8 cellular contexts compared by ENCODE assay signal in genomic region chr1:200738348-200738732, GRCh38. TPM values are rescaled to one million over a fixed set of nuclear protein-coding genes. Genes with fewer than 3 reads are reported as not detected.
DNase-seq lines count a peak whose midpoint lies in the region; ATAC-seq lines count a peak whose summit lies in the region.

No MANE protein-coding gene starts in this region.

- peak overlapping the region; percentile 89 for H3K27ac ChIP-seq in temporal lobe (ENCODE audit: low read depth, low read length)

- no peaks in the 10 kb centered on the region for H3K9me3 Mint-ChIP-seq in activated CD4-positive, alpha-beta T cell treated with anti-CD3 and anti-CD28 coated beads, Interleukin-2, amount 10 ng/mL, durations not matched to agents 24 days and 14 days
- no peaks in the 10 kb centered on the region for H3K9me3 Mint-ChIP-seq in activated CD8-positive, alpha-beta T cell treated with anti-CD3 and anti-CD28 coated beads, Interleukin-2, amount 10 ng/mL, durations not matched to agents 7 days and 5 days (ENCODE audit: insufficient read depth)

- peak overlapping the region; percentile 94 for H3K4me3 Mint-ChIP-seq in activated CD4-positive, alpha-beta T cell treated with anti-CD3 and anti-CD28 coated beads, Interleukin-2, amount 10 ng/mL, durations not matched to agents 24 days and 14 days
- peak overlapping the region; percentile 81 for H3K4me3 Mint-ChIP-seq in activated CD8-positive, alpha-beta T cell treated with anti-CD3 and anti-CD28 coated beads, Interleukin-2, amount 10 ng/mL, durations not matched to agents 7 days and 5 days

- POLR2A ChIA-PET in activated CD8-positive, alpha-beta T cell treated with anti-CD3 and anti-CD28 coated beads, Interleukin-2, amount 10 ng/mL, durations not matched to agents 7 days and 5 days (lab: Charles Lee) = no interaction called here

- CTCF ChIA-PET in activated CD8-positive, alpha-beta T cell treated with anti-CD3 and anti-CD28 coated beads, Interleukin-2, amount 10 ng/mL, durations not matched to agents 7 days and 5 days (lab: Charles Lee) = interaction anchor here (1.0 to 1.7 kb wide), 3 partner anchors 9 to 116 kb away, joined by 3 to 7 read pairs (median 4); no protein-coding TSS in a partner anchor

- peak overlapping the region; percentile 87 for H3K27ac Mint-ChIP-seq in activated CD4-positive, alpha-beta T cell treated with anti-CD3 and anti-CD28 coated beads, Interleukin-2, amount 10 ng/mL, durations not matched to agents 24 days and 14 days
- H3K27ac Mint-ChIP-seq in activated CD8-positive, alpha-beta T cell treated with anti-CD3 and anti-CD28 coated beads, Interleukin-2, amount 10 ng/mL, durations not matched to agents 7 days and 5 days = no peak overlapping the region

- no peak for ATAC-seq in activated CD8-positive, alpha-beta T cell treated with anti-CD3 and anti-CD28 coated beads, Interleukin-2, amount 10 ng/mL, durations not matched to agents 7 days and 5 days

- peaks cover 2% of the 10 kb centered on the region for H3K36me3 Mint-ChIP-seq in activated CD4-positive, alpha-beta T cell treated with anti-CD3 and anti-CD28 coated beads, Interleukin-2, amount 10 ng/mL, durations not matched to agents 24 days and 14 days (ENCODE audit: low read depth)
- no peaks in the 10 kb centered on the region for H3K36me3 Mint-ChIP-seq in activated CD8-positive, alpha-beta T cell treated with anti-CD3 and anti-CD28 coated beads, Interleukin-2, amount 10 ng/mL, durations not matched to agents 7 days and 5 days (ENCODE audit: low read depth)

- peaks cover 21% of the 10 kb centered on the region for H3K4me1 Mint-ChIP-seq in activated CD4-positive, alpha-beta T cell treated with anti-CD3 and anti-CD28 coated beads, Interleukin-2, amount 10 ng/mL, durations not matched to agents 24 days and 14 days
- H3K4me1 Mint-ChIP-seq in activated CD8-positive, alpha-beta T cell treated with anti-CD3 and anti-CD28 coated beads, Interleukin-2, amount 10 ng/mL, durations not matched to agents 7 days and 5 days (ENCODE audit: low read depth) = peaks cover 11% of the 10 kb centered on the region

- H3K9me3 ChIP-seq in iPS-18c (ENCODE audit: control insufficient read depth, insufficient read depth, low read length) = no peaks in the 10 kb centered on the region

- peaks cover 40% of the 10 kb centered on the region for H3K27me3 Mint-ChIP-seq in activated CD4-positive, alpha-beta T cell treated with anti-CD3 and anti-CD28 coated beads, Interleukin-2, amount 10 ng/mL, durations not matched to agents 24 days and 14 days
- peaks cover 35% of the 10 kb centered on the region for H3K27me3 Mint-ChIP-seq in activated CD8-positive, alpha-beta T cell treated with anti-CD3 and anti-CD28 coated beads, Interleukin-2, amount 10 ng/mL, durations not matched to agents 7 days and 5 days (ENCODE audit: low read depth)

- DNase-seq in activated CD4-positive, alpha-beta T cell treated with anti-CD3 and anti-CD28 coated beads, Interleukin-2, amount 10 ng/mL, durations not matched to agents 24 days and 14 days = no peak
- DNase-seq in activated CD4-positive, alpha-beta T cell treated with anti-CD3 and anti-CD28 coated beads, Interleukin-2, amount 50 U/mL, for 1 hour = no peak
- no peak for DNase-seq in activated CD8-positive, alpha-beta T cell treated with anti-CD3 and anti-CD28 coated beads, Interleukin-2, amount 10 ng/mL, durations not matched to agents 7 days and 5 days
- no peak for DNase-seq in DMS 273 treated with DMSO at 0.1 percent for 48 hours (lab: John Stamatoyannopoulos, UW)
- no peak for DNase-seq in NCI-H146 treated with DMSO at 0.1 percent for 48 hours (lab: John Stamatoyannopoulos, UW; ENCODE audit: unreplicated experiment)
- no peak for DNase-seq in activated CD8-positive, alpha-beta memory T cell treated with anti-CD3 and anti-CD28 coated beads, Interleukin-2, amount 50 U/mL, for 4 hours

- peak overlapping the region; percentile 45; the same call in 1 of the 2 replicates for H3K4me3 ChIP-seq in iPS-18c (ENCODE audit: insufficient read depth, low read depth, low read length)

- intact Hi-C loops in activated CD4-positive, alpha-beta T cell treated with anti-CD3 and anti-CD28 coated beads, Interleukin-2, amount 10 ng/mL, durations not matched to agents 24 days and 14 days (cut with micrococcal nuclease) = loop anchor here (2.0 kb wide), 1 partner anchor 118 kb away; the partner anchor contains the start of gene KIF14

RNA-seq across cellular contexts. Expression of gene CAMSAP2, which starts 0.4 kb away (rescaled TPM):
- 1.4 and 2.5 TPM in 2 replicates for total RNA-seq in activated CD4-positive, alpha-beta T cell treated with anti-CD3 and anti-CD28 coated beads, Interleukin-2, amount 10 ng/mL, durations not matched to agents 24 days and 14 days
- under 1 TPM in 1 of 2 experiments, not detected in 1; 0.13 TPM for total RNA-seq in activated CD8-positive, alpha-beta T cell treated with anti-CD3 and anti-CD28 coated beads, Interleukin-2, amount 10 ng/mL, durations not matched to agents 7 days and 5 days
- 112 TPM for total RNA-seq in temporal lobe

Comparison
In these comparisons a context has a peak if more than half of its experiments do, and no peak if none do; other contexts are left out.
1. RNA of gene CAMSAP2, which starts 0.4 kb away (total RNA-seq): 112 TPM in temporal lobe (single experiment); 1.4 to 2.5 TPM in activated CD4-positive, alpha-beta T cell treated with anti-CD3 and anti-CD28 coated beads, Interleukin-2, amount 10 ng/mL, durations not matched to agents 24 days and 14 days and 0.13 TPM in activated CD8-positive, alpha-beta T cell treated with anti-CD3 and anti-CD28 coated beads, Interleukin-2, amount 10 ng/mL, durations not matched to agents 7 days and 5 days; every median in the first group is over 10 times any median in the second.